In the genomic region with DNA sequence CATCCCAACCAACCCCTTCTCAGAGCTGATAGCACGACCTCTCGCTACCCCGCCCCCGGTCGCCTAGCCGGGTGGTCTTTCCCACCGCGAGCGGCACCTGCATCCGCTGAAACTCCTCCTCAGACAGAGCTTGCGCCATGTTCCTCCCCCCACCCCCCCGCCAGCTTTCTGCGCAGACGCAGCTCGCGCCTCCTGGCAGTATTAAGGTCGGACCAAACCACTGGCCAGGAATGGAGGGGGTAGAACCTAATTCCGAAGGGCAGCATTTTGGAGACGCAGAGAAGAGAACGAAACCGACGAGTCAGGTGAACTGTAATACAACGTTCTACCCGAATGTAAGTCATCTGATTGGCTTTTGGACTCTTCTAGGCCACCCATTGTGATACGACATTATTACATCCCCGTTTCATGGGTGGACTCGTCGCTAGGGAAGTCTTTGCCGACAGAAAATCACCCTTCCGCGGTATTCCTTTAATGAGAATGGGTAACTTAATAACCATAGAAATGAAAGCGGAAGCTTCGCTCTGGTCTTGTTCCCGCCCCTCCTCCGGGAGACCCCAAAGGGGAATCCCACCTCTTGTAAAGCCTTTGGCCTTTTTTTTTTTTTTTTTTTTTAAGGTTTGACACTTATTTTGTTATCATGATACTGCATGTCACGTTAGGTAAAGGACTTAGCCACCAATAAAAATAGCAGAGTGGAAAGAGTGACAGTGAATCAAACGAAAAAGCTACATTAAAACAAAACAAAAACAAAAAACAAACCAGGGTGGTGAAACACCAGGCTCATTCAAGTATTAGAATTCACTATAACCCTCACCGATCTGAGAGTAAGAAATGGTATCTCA, we compare ENCODE assay signal across 8 cellular contexts. TPM values are rescaled to one million over a fixed set of nuclear protein-coding genes. Genes with fewer than 3 reads are reported as not detected.
A peak's percentile ranks its signal among the peaks of the same experiment; 100 is the strongest.
DNase-seq lines count a peak whose midpoint lies in the region; ATAC-seq and TF ChIP-seq lines count a peak whose summit lies in the region.

A gene with protein sequence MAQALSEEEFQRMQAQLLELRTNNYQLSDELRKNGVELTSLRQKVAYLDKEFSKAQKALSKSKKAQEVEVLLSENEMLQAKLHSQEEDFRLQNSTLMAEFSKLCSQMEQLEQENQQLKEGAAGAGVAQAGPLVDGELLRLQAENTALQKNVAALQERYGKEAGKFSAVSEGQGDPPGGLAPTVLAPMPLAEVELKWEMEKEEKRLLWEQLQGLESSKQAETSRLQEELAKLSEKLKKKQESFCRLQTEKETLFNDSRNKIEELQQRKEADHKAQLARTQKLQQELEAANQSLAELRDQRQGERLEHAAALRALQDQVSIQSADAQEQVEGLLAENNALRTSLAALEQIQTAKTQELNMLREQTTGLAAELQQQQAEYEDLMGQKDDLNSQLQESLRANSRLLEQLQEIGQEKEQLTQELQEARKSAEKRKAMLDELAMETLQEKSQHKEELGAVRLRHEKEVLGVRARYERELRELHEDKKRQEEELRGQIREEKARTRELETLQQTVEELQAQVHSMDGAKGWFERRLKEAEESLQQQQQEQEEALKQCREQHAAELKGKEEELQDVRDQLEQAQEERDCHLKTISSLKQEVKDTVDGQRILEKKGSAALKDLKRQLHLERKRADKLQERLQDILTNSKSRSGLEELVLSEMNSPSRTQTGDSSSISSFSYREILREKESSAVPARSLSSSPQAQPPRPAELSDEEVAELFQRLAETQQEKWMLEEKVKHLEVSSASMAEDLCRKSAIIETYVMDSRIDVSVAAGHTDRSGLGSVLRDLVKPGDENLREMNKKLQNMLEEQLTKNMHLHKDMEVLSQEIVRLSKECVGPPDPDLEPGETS (minus strand): TSS at position 174 of the 845 bp plus-strand sequence. CDS start 35 bp downstream, at position 139.

- H3K79me2 ChIP-seq in Karpas-422 (ENCODE audit: low read length) (peaks cover 15% of the 10 kb centered on the region), fibroblast of lung (ENCODE audit: control insufficient read depth, insufficient read depth, low read length) (peaks cover 8% of the 10 kb centered on the region)

- peak; percentile 71 for ATAC-seq in GM21737 (IDR thresholded peaks at IDR 0.05; ENCODE audit: unreplicated experiment)
- ATAC-seq in naive thymus-derived CD8-positive, alpha-beta T cell = peak; percentile 77

- peaks cover 17% of the 10 kb centered on the region for H3K4me1 ChIP-seq in Karpas-422 (ENCODE audit: low read length)
- no peaks in the 10 kb centered on the region for H3K4me1 ChIP-seq in fibroblast of lung (ENCODE audit: control insufficient read depth, extremely low read depth, insufficient read depth, low read length)

- H2AFZ ChIP-seq in Karpas-422 (ENCODE audit: low read length) (peak within 1 kb of the TSS; percentile 99), fibroblast of lung (ENCODE audit: low read length) (peak within 1 kb of the TSS; percentile 91)

- H3K4me3 Mint-ChIP-seq in naive thymus-derived CD8-positive, alpha-beta T cell = peak within 1 kb of the TSS; percentile 96 to 100 (median 98)

- H3K27ac ChIP-seq in Karpas-422 (ENCODE audit: low read length) (peak within 1 kb of the TSS; percentile 80), fibroblast of lung (ENCODE audit: insufficient read depth, low read length) (peak within 1 kb of the TSS; percentile 97)

- H3K27ac Mint-ChIP-seq in naive thymus-derived CD8-positive, alpha-beta T cell = peak within 1 kb of the TSS; percentile 93 to 100 (median 98)

- no peaks in the 10 kb centered on the region for H3K27me3 Mint-ChIP-seq in naive thymus-derived CD8-positive, alpha-beta T cell

- H3K27me3 ChIP-seq in Karpas-422 (ENCODE audit: low read length) = no peaks in the 10 kb centered on the region
- H3K27me3 ChIP-seq in fibroblast of lung (ENCODE audit: control insufficient read depth, insufficient read depth, low read length) = no peaks in the 10 kb centered on the region

- H3K4me1 Mint-ChIP-seq in naive thymus-derived CD8-positive, alpha-beta T cell = peaks cover 11 to 40% (median 32%) of the 10 kb centered on the region in 4 donors

- H3K9ac ChIP-seq in Karpas-422 (ENCODE audit: low read length) (peak within 1 kb of the TSS; percentile 93), fibroblast of lung (ENCODE audit: insufficient read depth, low read length) (peak within 1 kb of the TSS; percentile 77)

- peaks cover 6 to 17% (median 7%) of the 10 kb centered on the region in 3 donors for H3K36me3 Mint-ChIP-seq in naive thymus-derived CD8-positive, alpha-beta T cell

- H3K9me3 ChIP-seq in Karpas-422 (ENCODE audit: low read length) = no peaks in the 10 kb centered on the region
- no peaks in the 10 kb centered on the region for H3K9me3 ChIP-seq in fibroblast of lung (ENCODE audit: control insufficient read depth, insufficient read depth, low read depth, low read length)

- TF ChIP-seq CTCF in fibroblast of lung (conservative IDR thresholded peaks at IDR 0.05 in 1 of 2, IDR thresholded peaks at IDR 0.05 in 1 of 2; ENCODE audit: low read depth in 1 of 2, low read length in 2 of 2) = no peak

- peaks cover 0 to 12% (median 0%) of the 10 kb centered on the region in 9 donors for H3K9me3 Mint-ChIP-seq in naive thymus-derived CD8-positive, alpha-beta T cell

- H3K4me3 ChIP-seq in Karpas-422 (ENCODE audit: low read length) (peak within 1 kb of the TSS; percentile 75), fibroblast of lung (replicated peaks in 1 of 4; ENCODE audit: control extremely low read depth in 1 of 4, insufficient read depth in 1 of 4, low read depth in 3 of 4, low read length in 4 of 4) (peak within 1 kb of the TSS; percentile 77 to 90 (median 82))

- H4K20me1 ChIP-seq in Karpas-422 (ENCODE audit: insufficient read depth, low read depth, low read length) (no peaks in the 10 kb centered on the region), fibroblast of lung (ENCODE audit: control insufficient read depth, extremely low read depth, insufficient read depth, low read length) (no peaks in the 10 kb centered on the region)

- DNase-seq in DMS79 (lab: John Stamatoyannopoulos, UW) (peak; percentile 72), Karpas-422 (peak; percentile 94), RPMI8226 (peak; percentile 90), fibroblast of lung (ENCODE audit: low read depth in 2 of 2) (peak; percentile 93 to 98)
- peak; percentile 48 to 58 for DNase-seq in activated T-helper 1 cell treated with anti-CD3 and anti-CD28 coated beads, Interleukin-2, amount 50 U/mL, for 16 hours (ENCODE audit: low read depth in 1 of 2, low spot score in 1 of 2)
- DNase-seq in naive thymus-derived CD8-positive, alpha-beta T cell = peak; percentile 64 to 91 (median 82)
- DNase-seq in stimulated activated naive CD4-positive, alpha-beta T cell (lab: John Stamatoyannopoulos, UW) = peak; percentile 67 to 87 (median 82)

- 0 out of 2 replicates have a peak, but pooled peaks cover 9% of the 10 kb centered on the region for H3K36me3 ChIP-seq in Karpas-422 (ENCODE audit: insufficient read depth, low read length)
- no peaks in the 10 kb centered on the region for H3K36me3 ChIP-seq in fibroblast of lung (ENCODE audit: control insufficient read depth, insufficient read depth, low read length)

- H3K4me2 ChIP-seq in Karpas-422 (ENCODE audit: low read depth, low read length, poor library complexity, severe bottlenecking) (peak within 1 kb of the TSS; percentile 61), fibroblast of lung (ENCODE audit: extremely low read depth, insufficient read depth, low read length) (peak within 1 kb of the TSS; percentile 75)

- no peaks in the 10 kb centered on the region for H3K9me2 ChIP-seq in Karpas-422 (replicated peaks; ENCODE audit: insufficient read depth, low read length)

- POLR2A ChIA-PET in naive thymus-derived CD8-positive, alpha-beta T cell (lab: Charles Lee) = interaction anchor here (0.5 to 1.9 kb wide), 23 partner anchors 29 to 1352 kb away, joined by 3 to 18 read pairs (median 4); a partner anchor contains a TSS

RNA-seq across cellular contexts. Expression of the gene that starts here (rescaled TPM):
- 18.0 and 37.6 TPM in 2 replicates for total RNA-seq in Karpas-422 (2014; rRNA removed; shearing (Covaris generic); ENCODE audit: low replicate concordance)
- total RNA-seq in fibroblast of lung = 20.5 and 26.4 TPM in 2 replicates
- polyA plus RNA-seq in fibroblast of lung = 18.5 and 18.6 TPM in 2 replicates
- polyA plus RNA-seq in fibroblast of lung (2012) = 17.6 and 18.1 TPM in 2 replicates
- 11.9 and 21.7 TPM in 2 replicates for polyA minus RNA-seq in fibroblast of lung (ENCODE audit: low replicate concordance)
- 100 to 1,000 TPM in 1 of 2 experiments, 10 to 100 TPM in 1; 91.1 to 100 TPM for total RNA-seq in naive thymus-derived CD8-positive, alpha-beta T cell
- 10 to 100 TPM in 2 of 3 donors, 1 to 10 TPM in 1; 6.8 to 15.9 (median 12.6) TPM for polyA plus RNA-seq in naive thymus-derived CD8-positive, alpha-beta T cell

Comparison
In these comparisons a context has a peak if more than half of its experiments do, and no peak if none do; other contexts are left out.
1. Peak in every context shown above with its lines: DNase-seq, ATAC-seq, H3K4me3 ChIP-seq and H3K27ac ChIP-seq.